Comparison of ENCODE assay signal across 10 cellular contexts in the genomic region with DNA sequence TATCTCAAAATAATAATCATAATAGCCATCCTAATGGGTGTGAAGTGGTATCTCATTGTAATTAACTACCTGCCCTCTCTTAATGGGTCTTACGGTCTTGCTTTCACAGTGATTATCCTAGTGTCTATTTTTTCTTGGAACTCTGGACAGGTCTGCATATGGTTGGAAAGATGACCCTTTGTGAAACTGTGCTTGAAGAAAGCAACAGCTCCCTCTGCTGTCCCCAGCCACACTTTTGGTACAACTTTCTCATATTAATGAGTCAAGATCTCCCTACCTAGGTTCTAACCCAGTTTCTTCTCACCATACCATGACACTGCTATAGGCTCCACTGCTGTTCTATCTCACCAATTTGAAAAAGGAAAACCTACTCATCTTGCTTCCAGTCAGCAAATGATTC. TPM values are rescaled to one million over a fixed set of nuclear protein-coding genes. Genes with fewer than 3 reads are reported as not detected.
DNase-seq lines count a peak whose midpoint lies in the region; ATAC-seq and FAIRE-seq lines count a peak whose summit lies in the region.
"Had no signal": no experiment of that assay in that cellular context is flagged by ENCODE, and none has a peak within 500 bp of the region (broad histone marks: within the 10 kb centered on the region; RNA-seq: fewer than 3 reads in every experiment).

No MANE protein-coding gene starts in this region.

- ATAC-seq in GM19395 (IDR thresholded peaks at IDR 0.05; ENCODE audit: unreplicated experiment) (peak; percentile 14), HG03442 (IDR thresholded peaks at IDR 0.05; ENCODE audit: unreplicated experiment) (no peak), GM18868 (IDR thresholded peaks at IDR 0.05; ENCODE audit: unreplicated experiment) (no peak)

- H3K4me1 ChIP-seq in SJCRH30, result no peaks in the 10 kb centered on the region
- H3K4me1 ChIP-seq: esophagus muscularis mucosa had no signal

- H3K9me3 ChIP-seq in SJCRH30 (replicated peaks), result no peaks in the 10 kb centered on the region
- H3K9me3 ChIP-seq: esophagus muscularis mucosa had no signal

- no peaks in the 10 kb centered on the region for H3K36me3 ChIP-seq in SJCRH30
- H3K36me3 ChIP-seq: esophagus muscularis mucosa had no signal

- no peak overlapping the region for H3K4me3 ChIP-seq in SJCRH30
- H3K4me3 ChIP-seq: esophagus muscularis mucosa had no signal

- H3K27ac ChIP-seq in SJCRH30, result no peak overlapping the region
- H3K27ac ChIP-seq: esophagus muscularis mucosa had no signal

- DNase-seq in Ammon's horn (ENCODE audit: low spot score), result peak; percentile 2
- DNase-seq in SJCRH30, result peak; percentile 23 to 54
- no peak for DNase-seq in dermis blood vessel endothelial cell
- no peak for DNase-seq in NCI-H774 (lab: John Stamatoyannopoulos, UW)
- DNase-seq: activated CD4-positive, alpha-beta T cell treated with anti-CD3 and anti-CD28 coated beads, Interleukin-2, amount 50 U/mL, for 48 hours had no signal

- peak; percentile 36 for FAIRE-seq in islet of Langerhans (lab: Jason Lieb, UNC)

- H3K27me3 ChIP-seq in SJCRH30, result no peaks in the 10 kb centered on the region
- H3K27me3 ChIP-seq: esophagus muscularis mucosa had no signal

RNA-seq across cellular contexts. Expression of gene TFDP3, which starts 2.4 kb away (rescaled TPM):
- not detected in 2 replicates for total RNA-seq in SJCRH30 (2014; rRNA removed; shearing (Covaris generic))
- total RNA-seq in dermis blood vessel endothelial cell, result not detected in 2 replicates
- total RNA-seq: esophagus muscularis mucosa had no signal

Comparison
In these comparisons a context has a peak if more than half of its experiments do, and no peak if none do; other contexts are left out.
1. DNase-seq: peak in Ammon's horn (single experiment) and SJCRH30 (2 of 2); none in dermis blood vessel endothelial cell (single experiment) and NCI-H774 (single experiment).